19 cellular contexts compared by ENCODE assay signal in genomic region chr18:13178976-13179375, GRCh38. TPM values are rescaled to one million over a fixed set of nuclear protein-coding genes. Genes with fewer than 3 reads are reported as not detected.
DNase-seq lines count a peak whose midpoint lies in the region; ATAC-seq, FAIRE-seq and TF ChIP-seq lines count a peak whose summit lies in the region.
"Had no signal": no experiment of that assay in that cellular context is flagged by ENCODE, and none has a peak within 500 bp of the region (broad histone marks: within the 10 kb centered on the region; RNA-seq: fewer than 3 reads in every experiment).

No MANE protein-coding gene starts in this region.

- H2AFZ ChIP-seq in K562 (ENCODE audit: low read depth, low read length): no peak overlapping the region

- peaks cover 5% of the 10 kb centered on the region in 2 experiments; a peak in 3 of 5 replicates for H3K4me1 ChIP-seq in K562 (replicated peaks in 1 of 2; ENCODE audit: control insufficient read depth in 2 of 2, insufficient read depth in 2 of 2, low read length in 2 of 2)
- H3K4me1 ChIP-seq: vagina had no signal

- H3K4me3 Mint-ChIP-seq in activated T-cell treated with anti-CD3 and anti-CD28 coated beads, Interleukin-2, amount 50 U/mL, for 4 hours: no peak overlapping the region
- H3K4me3 Mint-ChIP-seq in activated T-cell treated with anti-CD3 and anti-CD28 coated beads, Interleukin-2, amount 50 U/mL, for 24 hours: no peak overlapping the region
- H3K4me3 Mint-ChIP-seq: brain; natural killer cell; stimulated activated naive B cell treated with anti-CD40 and anti-IgM and Interleukin-4, amounts not matched to agents 10 μg/mL and 1 μg/mL and 100 μg/mL, for 72 hours had no signal

- no peaks in the 10 kb centered on the region for H3K9me3 ChIP-seq in K562 (replicated peaks; ENCODE audit: control insufficient read depth, insufficient read depth, low read depth, low read length)
- H3K9me3 ChIP-seq: SK-N-SH, vagina had no signal

- H3K9ac ChIP-seq in K562 (ENCODE audit: insufficient read depth in 1 of 2, low read depth in 2 of 2, low read length in 2 of 2): no peak overlapping the region
- H3K9ac ChIP-seq: SK-N-SH had no signal

- WGBS in K562 (ENCODE audit: insufficient coverage, low coverage, missing lambda C conversion rate): 2% methylated on average over 4 of the region's 4 CpGs

- peaks cover 19% of the 10 kb centered on the region for H3K4me1 Mint-ChIP-seq in activated T-cell treated with anti-CD3 and anti-CD28 coated beads, Interleukin-2, amount 50 U/mL, for 4 hours (ENCODE audit: low read depth)
- peaks cover 38% of the 10 kb centered on the region for H3K4me1 Mint-ChIP-seq in activated T-cell treated with anti-CD3 and anti-CD28 coated beads, Interleukin-2, amount 50 U/mL, for 24 hours (ENCODE audit: low read depth)
- H3K4me1 Mint-ChIP-seq: brain; natural killer cell; stimulated activated naive B cell treated with anti-CD40 and anti-IgM and Interleukin-4, amounts not matched to agents 10 μg/mL and 1 μg/mL and 100 μg/mL, for 72 hours had no signal

- no peak for DNase-seq in activated T-cell treated with anti-CD3 and anti-CD28 coated beads, Interleukin-2, amount 50 U/mL, for 4 hours
- no peak for DNase-seq in activated T-cell treated with anti-CD3 and anti-CD28 coated beads, Interleukin-2, amount 50 U/mL, for 24 hours
- DNase-seq in NCI-H226 (peak; percentile 86), K562 (ENCODE audit: extremely low read depth in 1 of 4, low spot score in 3 of 4) (peak in 1 of 4 experiments; percentile 3), UCSD-AML1 (lab: John Stamatoyannopoulos, UW; ENCODE audit: unreplicated experiment) (no peak), islet precursor cell (no peak)
- peak; percentile 15 to 34 for DNase-seq in stimulated activated CD8-positive, alpha-beta memory T cell treated with anti-CD3 and anti-CD28 coated beads, Interleukin-7, amount 100 ng/mL, for 48 hours (ENCODE audit: extremely low read depth in 1 of 2, low read depth in 1 of 2)
- DNase-seq: activated effector memory CD4-positive, alpha-beta T cell treated with Interleukin-2 at 50 U/mL for 16 hours; Calu3; GOT3; natural killer cell; NCI-H1092 treated with DMSO at 0.1 percent for 48 hours; SK-N-SH; stimulated activated naive B cell treated with anti-CD40 and anti-IgM and Interleukin-4, amounts not matched to agents 10 μg/mL and 1 μg/mL and 100 μg/mL, for 72 hours had no signal

- 0 out of 2 replicates have a peak, but pooled peaks cover 2% of the 10 kb centered on the region for H4K20me1 ChIP-seq in K562 (replicated peaks; ENCODE audit: control insufficient read depth, insufficient read depth, low read length)

- no TSS peak for BruUV-seq in K562 (replicated peaks; lab: Mats Ljungman, UMichigan)

- TF ChIP-seq RAD21 in K562 (CRISPR knock-in tag; conservative IDR thresholded peaks at IDR 0.05 in 1 of 2, IDR thresholded peaks at IDR 0.05 in 1 of 2): no peak

- no peak overlapping the region for H3K4me3 ChIP-seq in K562
- H3K4me3 ChIP-seq: vagina had no signal

- H3K9me1 ChIP-seq in K562 (ENCODE audit: control insufficient read depth, insufficient read depth, low read length): no peaks in the 10 kb centered on the region

- intact Hi-C loops in K562 (cut with micrococcal nuclease): no loop called here

- FAIRE-seq in K562 (lab: Jason Lieb, UNC): no peak

- peak; percentile 50 to 74 for ATAC-seq in activated T-cell treated with anti-CD3 and anti-CD28 coated beads, Interleukin-2, amount 50 U/mL, for 4 hours
- ATAC-seq in K562: no peak
- no peak for ATAC-seq in HG03159 (IDR thresholded peaks at IDR 0.05; ENCODE audit: unreplicated experiment)
- ATAC-seq: natural killer cell; stimulated activated naive B cell treated with anti-CD40 and anti-IgM and Interleukin-4, amounts not matched to agents 10 μg/mL and 1 μg/mL and 100 μg/mL, for 72 hours had no signal

- H3K36me3 Mint-ChIP-seq in activated T-cell treated with anti-CD3 and anti-CD28 coated beads, Interleukin-2, amount 50 U/mL, for 4 hours (ENCODE audit: insufficient read depth): no peaks in the 10 kb centered on the region
- H3K36me3 Mint-ChIP-seq in activated T-cell treated with anti-CD3 and anti-CD28 coated beads, Interleukin-2, amount 50 U/mL, for 24 hours (ENCODE audit: low read depth): no peaks in the 10 kb centered on the region
- H3K36me3 Mint-ChIP-seq: brain; natural killer cell; stimulated activated naive B cell treated with anti-CD40 and anti-IgM and Interleukin-4, amounts not matched to agents 10 μg/mL and 1 μg/mL and 100 μg/mL, for 72 hours had no signal

- TF ChIP-seq EP300 in K562 (IDR thresholded peaks at IDR 0.05; ENCODE audit: low read length): no peak

- H3K27ac ChIP-seq in K562 (ENCODE audit: extremely low read depth, low read depth, low read length): no peak overlapping the region
- H3K27ac ChIP-seq: vagina had no signal

- no peak overlapping the region for H3K4me2 ChIP-seq in K562 (ENCODE audit: insufficient read depth, low read length)
- H3K4me2 ChIP-seq: SK-N-SH had no signal

- TF ChIP-seq POLR2A in K562 (conservative IDR thresholded peaks at IDR 0.05): no peak

- H3K9me3 Mint-ChIP-seq in activated T-cell treated with anti-CD3 and anti-CD28 coated beads, Interleukin-2, amount 50 U/mL, for 4 hours: no peaks in the 10 kb centered on the region
- no peaks in the 10 kb centered on the region for H3K9me3 Mint-ChIP-seq in activated T-cell treated with anti-CD3 and anti-CD28 coated beads, Interleukin-2, amount 50 U/mL, for 24 hours
- H3K9me3 Mint-ChIP-seq: brain; natural killer cell; stimulated activated naive B cell treated with anti-CD40 and anti-IgM and Interleukin-4, amounts not matched to agents 10 μg/mL and 1 μg/mL and 100 μg/mL, for 72 hours had no signal

- POLR2A ChIA-PET in K562 (lab: Yijun Ruan, JAX): interaction anchor here (0.6 to 1.7 kb wide), 2 partner anchors 19 to 349 kb away, joined by 3 to 6 read pairs; no protein-coding TSS in a partner anchor

- no peaks in the 10 kb centered on the region for H3K27me3 Mint-ChIP-seq in activated T-cell treated with anti-CD3 and anti-CD28 coated beads, Interleukin-2, amount 50 U/mL, for 4 hours (ENCODE audit: low read depth)
- peaks cover 6% of the 10 kb centered on the region for H3K27me3 Mint-ChIP-seq in activated T-cell treated with anti-CD3 and anti-CD28 coated beads, Interleukin-2, amount 50 U/mL, for 24 hours
- H3K27me3 Mint-ChIP-seq: brain had no signal

- peaks cover 20 to 21% of the 10 kb centered on the region in 2 experiments for H3K27me3 ChIP-seq in K562 (ENCODE audit: control insufficient read depth in 2 of 2, insufficient read depth in 2 of 2, low read length in 2 of 2)
- H3K27me3 ChIP-seq: vagina had no signal

- H3K36me3 ChIP-seq in K562 (ENCODE audit: control insufficient read depth, insufficient read depth, low read length): no peaks in the 10 kb centered on the region
- H3K36me3 ChIP-seq: vagina had no signal

- in situ Hi-C loops in K562 (cut with MboI): no loop called here

- CTCF ChIA-PET in K562 (lab: Yijun Ruan, JAX; ENCODE audit: low intra/inter-chr PET ratio): no interaction called here

- H3K79me2 ChIP-seq in K562 (ENCODE audit: control insufficient read depth, insufficient read depth, low read length): no peaks in the 10 kb centered on the region

- no peak for TF ChIP-seq CTCF in K562 (IDR thresholded peaks at IDR 0.05 in 2 of 3, conservative IDR thresholded peaks at IDR 0.05 in 1 of 3; ENCODE audit: insufficient read depth in 2 of 3, low read depth in 1 of 3, low read length in 3 of 3)

- H3K27ac Mint-ChIP-seq in activated T-cell treated with anti-CD3 and anti-CD28 coated beads, Interleukin-2, amount 50 U/mL, for 24 hours: no peak overlapping the region
- H3K27ac Mint-ChIP-seq: brain; natural killer cell; stimulated activated naive B cell treated with anti-CD40 and anti-IgM and Interleukin-4, amounts not matched to agents 10 μg/mL and 1 μg/mL and 100 μg/mL, for 72 hours had no signal

TF ChIP-seq in K562, 482 proteins besides CTCF, POLR2A, EP300 and RAD21:
- TF ChIP-seq HMBOX1 (IDR thresholded peaks at IDR 0.05) (peak; percentile 21; the same call in 1 of the 2 replicates), POLR2G (IDR thresholded peaks at IDR 0.05; ENCODE audit: low read depth, low read length) (no peak), FOSL1 (tag; conservative IDR thresholded peaks at IDR 0.05) (peak; percentile 72), MAFG (tag; conservative IDR thresholded peaks at IDR 0.05) (0 out of 2 replicates have a peak, but pooled peaks have one; percentile 18), ZBTB7A (IDR thresholded peaks at IDR 0.05; ENCODE audit: borderline replicate concordance, control insufficient read depth, low read depth, low read length) (no peak), ARID1B (IDR thresholded peaks at IDR 0.05) (0 out of 2 replicates have a peak, but pooled peaks have one; percentile 12), NFE2 (IDR thresholded peaks at IDR 0.05; ENCODE audit: low read depth) (peak; percentile 41; the same call in 1 of the 2 replicates)

RNA-seq across cellular contexts. Expression of gene LDLRAD4, which starts 39.6 kb away (rescaled TPM):
- 10 to 100 TPM; 17.5 to 20.4 (median 18.3) TPM for total RNA-seq in activated T-cell treated with anti-CD3 and anti-CD28 coated beads, Interleukin-2, amount 50 U/mL, for 4 hours
- not detected in 2 replicates for total RNA-seq in K562 (2011; cell fraction: chromatin; rRNA removed; ENCODE audit: low replicate concordance)
- not detected in 2 replicates for total RNA-seq in K562 (2011; cell fraction: nucleolus; rRNA removed)
- not detected in 2 replicates for total RNA-seq in K562 (2011; cell fraction: nucleoplasm; rRNA removed)
- total RNA-seq in K562 (2014; rRNA removed) (not detected in 2 replicates), K562 (2014; rRNA removed; fragmentation: Illumina TruSeq; extraction: Trizol) (not detected in 2 replicates), K562 (2015; rRNA removed; fragmentation: Illumina TruSeq; extraction: Trizol) (not detected in 2 replicates), K562 (2021) (0.25 TPM in 1 of 2 replicates, not detected in the other)
- polyA plus RNA-seq in K562 (2011; rRNA removed) (not detected in 2 replicates), K562 (2014; fragmentation: Illumina TruSeq; extraction: Trizol) (not detected in 2 replicates), K562 (2014; fragmentation: Nextera tagmentation; extraction: Ambion mirVana) (under 1 TPM in 1 of 2 experiments, not detected in 1; 0.01 TPM), K562 (2014; rRNA removed) (not detected in 2 replicates)
- not detected in 2 replicates for polyA plus RNA-seq in K562 (2011; cell fraction: cytosol; rRNA removed)
- polyA plus RNA-seq in K562 (2011; cell fraction: nucleus; rRNA removed): not detected in 2 replicates
- polyA plus RNA-seq in K562 (2012): 0.07 and 0.96 TPM in 2 replicates
- not detected in 2 replicates for polyA minus RNA-seq in K562 (2011; rRNA and poly(A)+ RNA removed)
- not detected in 2 replicates for polyA minus RNA-seq in K562 (2011; cell fraction: cytosol; rRNA and poly(A)+ RNA removed)
- not detected in 2 replicates for polyA minus RNA-seq in K562 (2011; cell fraction: nucleus; rRNA and poly(A)+ RNA removed)
- total RNA-seq: fibroblast of lung had no signal
- polyA plus RNA-seq: AG04450, fibroblast of lung had no signal

Comparison
In these comparisons a context has a peak if more than half of its experiments do, and no peak if none do; other contexts are left out.
1. ATAC-seq: peak in activated T-cell treated with anti-CD3 and anti-CD28 coated beads, Interleukin-2, amount 50 U/mL, for 4 hours (2 of 2); none in K562 (single experiment) and HG03159 (single experiment).
2. DNase-seq: peak in NCI-H226 (single experiment) and stimulated activated CD8-positive, alpha-beta memory T cell treated with anti-CD3 and anti-CD28 coated beads, Interleukin-7, amount 100 ng/mL, for 48 hours (2 of 2); none in activated T-cell treated with anti-CD3 and anti-CD28 coated beads, Interleukin-2, amount 50 U/mL, for 4 hours (single experiment), activated T-cell treated with anti-CD3 and anti-CD28 coated beads, Interleukin-2, amount 50 U/mL, for 24 hours (single experiment), UCSD-AML1 (single experiment) and islet precursor cell (single experiment).
3. RNA of gene LDLRAD4, which starts 39.6 kb away (total RNA-seq): 17.5 to 20.4 TPM in activated T-cell treated with anti-CD3 and anti-CD28 coated beads, Interleukin-2, amount 50 U/mL, for 4 hours; 0.25 TPM in K562; every median in the first group is over 10 times any median in the second.